ENCODE assay signal across 32 cellular contexts in genomic region chr2:236061899-236062298, GRCh38.
"Had no signal": no experiment of that assay in that cellular context is flagged by ENCODE, and none has a peak within 500 bp of the region (broad histone marks: within the 10 kb centered on the region; RNA-seq: fewer than 3 reads in every experiment).

No MANE protein-coding gene starts in this region.

- H3K4me1 ChIP-seq: Peyer's patch, SJSA1 had no signal

- H3K9ac ChIP-seq: SK-N-SH had no signal

- H3K27me3 ChIP-seq: Peyer's patch, SJSA1 had no signal

- H3K36me3 Mint-ChIP-seq: activated CD4-positive, alpha-beta memory T cell treated with anti-CD3 and anti-CD28 coated beads for 36 hours; activated naive CD4-positive, alpha-beta T cell treated with anti-CD3 and anti-CD28 coated beads, Interleukin-2, amount 10 ng/mL, durations not matched to agents 7 days and 5 days; activated naive CD8-positive, alpha-beta T cell had no signal

- H3K4me3 Mint-ChIP-seq: activated CD4-positive, alpha-beta memory T cell treated with anti-CD3 and anti-CD28 coated beads for 36 hours; activated naive CD4-positive, alpha-beta T cell treated with anti-CD3 and anti-CD28 coated beads, Interleukin-2, amount 10 ng/mL, durations not matched to agents 7 days and 5 days; activated naive CD8-positive, alpha-beta T cell; activated naive CD8-positive, alpha-beta T cell treated with anti-CD3 and anti-CD28 coated beads, Interleukin-2, amount 50 U/mL, for 24 hours; activated T-cell treated with anti-CD3 and anti-CD28 coated beads, Interleukin-2, amount 50 U/mL, for 4 hours; activated T-helper 1 cell treated with anti-CD3 and anti-CD28 coated beads, Interleukin-12 subunit alpha, Interleukin-12 subunit beta, Interleukin-2, Interleukin-4 antibody, amounts not matched to agents 30 ng/mL and 10 ng/mL and 1 ng/mL, durations not matched to agents 14 hours and 24 hours and 36 hours; brain; T-helper 1 cell treated with Interleukin-12 subunit alpha and Interleukin-12 subunit beta and Interleukin-4 antibody, amounts not matched to agents 30 μg/mL and 1 μg/mL, for 36 hours; T-helper 2 cell treated with Interferon-gamma antibody and Interleukin-4, amounts not matched to agents 5 μg/mL and 100 μg/mL, for 36 hours had no signal

- H3K27me3 Mint-ChIP-seq: activated naive CD4-positive, alpha-beta T cell treated with anti-CD3 and anti-CD28 coated beads, Interleukin-2, amount 10 ng/mL, durations not matched to agents 7 days and 5 days; activated naive CD8-positive, alpha-beta T cell had no signal

- H3K9me3 Mint-ChIP-seq: T-helper 1 cell treated with Interleukin-12 subunit alpha and Interleukin-12 subunit beta and Interleukin-4 antibody, amounts not matched to agents 30 μg/mL and 1 μg/mL, for 36 hours; T-helper 2 cell treated with Interferon-gamma antibody and Interleukin-4, amounts not matched to agents 5 μg/mL and 100 μg/mL, for 36 hours had no signal

- ATAC-seq: activated naive CD8-positive, alpha-beta T cell treated with anti-CD3 and anti-CD28 coated beads, Interleukin-2, amount 50 U/mL, for 24 hours; activated T-cell treated with anti-CD3 and anti-CD28 coated beads, Interleukin-2, amount 50 U/mL, for 4 hours; PC-3 had no signal

- H3K27ac ChIP-seq: Peyer's patch, SJSA1 had no signal

- H3K4me3 ChIP-seq: Peyer's patch, SJSA1 had no signal

- H3K27ac Mint-ChIP-seq: activated CD4-positive, alpha-beta memory T cell treated with anti-CD3 and anti-CD28 coated beads for 36 hours; activated naive CD4-positive, alpha-beta T cell treated with anti-CD3 and anti-CD28 coated beads, Interleukin-2, amount 10 ng/mL, durations not matched to agents 7 days and 5 days; activated naive CD8-positive, alpha-beta T cell; activated naive CD8-positive, alpha-beta T cell treated with anti-CD3 and anti-CD28 coated beads, Interleukin-2, amount 50 U/mL, for 24 hours; activated T-helper 1 cell treated with anti-CD3 and anti-CD28 coated beads, Interleukin-12 subunit alpha, Interleukin-12 subunit beta, Interleukin-2, Interleukin-4 antibody, amounts not matched to agents 30 ng/mL and 10 ng/mL and 1 ng/mL, durations not matched to agents 14 hours and 24 hours and 36 hours; brain; T-helper 1 cell treated with Interleukin-12 subunit alpha and Interleukin-12 subunit beta and Interleukin-4 antibody, amounts not matched to agents 30 μg/mL and 1 μg/mL, for 36 hours; T-helper 2 cell treated with Interferon-gamma antibody and Interleukin-4, amounts not matched to agents 5 μg/mL and 100 μg/mL, for 36 hours had no signal

- H3K9me3 ChIP-seq: SK-N-SH had no signal

- H3K4me1 Mint-ChIP-seq: activated naive CD4-positive, alpha-beta T cell treated with anti-CD3 and anti-CD28 coated beads, Interleukin-2, amount 10 ng/mL, durations not matched to agents 7 days and 5 days; activated naive CD8-positive, alpha-beta T cell treated with anti-CD3 and anti-CD28 coated beads, Interleukin-2, amount 50 U/mL, for 24 hours had no signal

- H3K4me2 ChIP-seq: SK-N-SH had no signal

- DNase-seq: activated CD4-positive, alpha-beta memory T cell treated with anti-CD3 and anti-CD28 coated beads for 36 hours; activated CD4-positive, alpha-beta T cell treated with anti-CD3 and anti-CD28 coated beads for 4 hours; activated CD4-positive, alpha-beta T cell treated with anti-CD3 and anti-CD28 coated beads, Interleukin-2, amount 50 U/mL, for 1 hour; activated CD4-positive, CD25-positive, alpha-beta regulatory T cell treated with anti-CD3 and anti-CD28 coated beads, Interleukin-2, amount 50 U/mL, for 72 hours; activated CD8-positive, alpha-beta memory T cell treated with anti-CD3 and anti-CD28 coated beads, Interleukin-2, amount 50 U/mL, for 4 hours; activated effector memory CD4-positive, alpha-beta T cell treated with Interleukin-2 at 50 U/mL for 16 hours; activated naive CD4-positive, alpha-beta T cell treated with anti-CD3 and anti-CD28 coated beads, Interleukin-2, amount 10 ng/mL, durations not matched to agents 7 days and 5 days; activated naive CD8-positive, alpha-beta T cell treated with anti-CD3 and anti-CD28 coated beads, Interleukin-2, amount 50 U/mL, for 24 hours; activated T-cell treated with anti-CD3 and anti-CD28 coated beads for 4 hours; activated T-cell treated with anti-CD3 and anti-CD28 coated beads, Interleukin-2, amount 50 U/mL, for 4 hours; anterior cingulate cortex; central memory CD4-positive, alpha-beta T cell; MM.1S; MV-4-11; NCI-H1092; NCI-H1436 treated with DMSO at 0.1 percent for 48 hours; NCI-H1694 treated with DMSO at 0.1 percent for 48 hours; NCI-H2029; NCI-H510A; NCI-H748 treated with DMSO at 0.1 percent for 48 hours; NK-92 treated with Interleukin-12 subunit alpha and Interleukin-12 subunit beta, amount 100 ng/mL, for 24 hours; PC-3; RPMI8226; SHP77 treated with DMSO at 0.1 percent for 48 hours; SK-N-SH had no signal
